Comparison of ENCODE assay signal across 1 cellular context in the genomic region with DNA sequence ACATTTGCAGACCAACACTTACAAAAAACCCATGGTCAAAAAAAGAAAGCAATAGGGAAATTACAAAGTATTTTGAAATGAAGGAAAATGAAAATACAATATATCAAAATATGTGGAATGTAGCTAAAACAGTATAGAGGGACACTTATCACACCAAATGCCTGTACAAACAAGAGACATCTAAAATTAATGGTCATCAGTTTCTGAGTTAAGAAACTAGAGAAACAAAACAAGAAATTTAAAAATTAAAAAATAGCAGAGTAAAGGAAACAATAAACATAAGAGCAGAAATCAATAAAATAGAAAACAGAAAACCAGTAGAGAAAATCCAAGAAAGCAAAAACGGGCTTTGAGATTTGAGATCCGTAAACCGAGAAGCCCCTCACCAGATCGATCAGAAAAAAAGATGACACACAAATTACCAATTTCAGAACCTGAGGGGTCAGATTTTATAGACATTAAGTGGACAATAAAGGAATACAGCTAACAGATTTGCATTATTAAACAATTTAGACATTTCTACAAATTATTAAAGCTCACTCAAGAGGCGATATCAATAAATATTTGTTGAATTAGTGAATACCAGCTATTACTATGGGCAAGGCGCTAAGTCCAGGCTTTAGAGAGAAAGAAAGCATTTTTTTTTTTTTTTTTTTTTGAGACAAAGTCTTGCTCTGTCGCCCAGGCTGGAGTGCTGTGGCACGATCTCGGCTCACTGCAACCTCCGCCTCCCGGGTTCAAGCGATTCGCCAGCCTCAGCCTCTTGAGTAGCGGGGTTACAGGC.
TF ChIP-seq lines count a peak whose summit lies in the region.

No MANE protein-coding gene starts in this region.

TF ChIP-seq in WTC11, 78 proteins besides CTCF, POLR2A, EP300 and RAD21 (continued from another document):
- TF ChIP-seq, protein P1, sequence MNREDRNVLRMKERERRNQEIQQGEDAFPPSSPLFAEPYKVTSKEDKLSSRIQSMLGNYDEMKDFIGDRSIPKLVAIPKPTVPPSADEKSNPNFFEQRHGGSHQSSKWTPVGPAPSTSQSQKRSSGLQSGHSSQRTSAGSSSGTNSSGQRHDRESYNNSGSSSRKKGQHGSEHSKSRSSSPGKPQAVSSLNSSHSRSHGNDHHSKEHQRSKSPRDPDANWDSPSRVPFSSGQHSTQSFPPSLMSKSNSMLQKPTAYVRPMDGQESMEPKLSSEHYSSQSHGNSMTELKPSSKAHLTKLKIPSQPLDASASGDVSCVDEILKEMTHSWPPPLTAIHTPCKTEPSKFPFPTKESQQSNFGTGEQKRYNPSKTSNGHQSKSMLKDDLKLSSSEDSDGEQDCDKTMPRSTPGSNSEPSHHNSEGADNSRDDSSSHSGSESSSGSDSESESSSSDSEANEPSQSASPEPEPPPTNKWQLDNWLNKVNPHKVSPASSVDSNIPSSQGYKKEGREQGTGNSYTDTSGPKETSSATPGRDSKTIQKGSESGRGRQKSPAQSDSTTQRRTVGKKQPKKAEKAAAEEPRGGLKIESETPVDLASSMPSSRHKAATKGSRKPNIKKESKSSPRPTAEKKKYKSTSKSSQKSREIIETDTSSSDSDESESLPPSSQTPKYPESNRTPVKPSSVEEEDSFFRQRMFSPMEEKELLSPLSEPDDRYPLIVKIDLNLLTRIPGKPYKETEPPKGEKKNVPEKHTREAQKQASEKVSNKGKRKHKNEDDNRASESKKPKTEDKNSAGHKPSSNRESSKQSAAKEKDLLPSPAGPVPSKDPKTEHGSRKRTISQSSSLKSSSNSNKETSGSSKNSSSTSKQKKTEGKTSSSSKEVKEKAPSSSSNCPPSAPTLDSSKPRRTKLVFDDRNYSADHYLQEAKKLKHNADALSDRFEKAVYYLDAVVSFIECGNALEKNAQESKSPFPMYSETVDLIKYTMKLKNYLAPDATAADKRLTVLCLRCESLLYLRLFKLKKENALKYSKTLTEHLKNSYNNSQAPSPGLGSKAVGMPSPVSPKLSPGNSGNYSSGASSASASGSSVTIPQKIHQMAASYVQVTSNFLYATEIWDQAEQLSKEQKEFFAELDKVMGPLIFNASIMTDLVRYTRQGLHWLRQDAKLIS (CRISPR knock-in tag; IDR thresholded peaks at IDR 0.05; ENCODE audit: borderline replicate concordance) = no peak
- no peak for TF ChIP-seq FOXP1 (CRISPR knock-in tag; IDR thresholded peaks at IDR 0.05; ENCODE audit: borderline replicate concordance)
- no peak for TF ChIP-seq IRF1 (CRISPR knock-in tag; IDR thresholded peaks at IDR 0.05)
- TF ChIP-seq, protein P2, sequence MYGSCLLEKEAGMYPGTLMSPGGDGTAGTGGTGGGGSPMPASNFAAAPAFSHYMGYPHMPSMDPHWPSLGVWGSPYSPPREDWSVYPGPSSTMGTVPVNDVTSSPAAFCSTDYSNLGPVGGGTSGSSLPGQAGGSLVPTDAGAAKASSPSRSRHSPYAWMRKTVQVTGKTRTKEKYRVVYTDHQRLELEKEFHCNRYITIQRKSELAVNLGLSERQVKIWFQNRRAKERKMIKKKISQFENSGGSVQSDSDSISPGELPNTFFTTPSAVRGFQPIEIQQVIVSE (CRISPR knock-in tag; IDR thresholded peaks at IDR 0.05; ENCODE audit: borderline replicate concordance) = no peak
- no peak for TF ChIP-seq ELF4 (CRISPR knock-in tag; IDR thresholded peaks at IDR 0.05; ENCODE audit: low read depth)
- no peak for TF ChIP-seq ATF6 (CRISPR knock-in tag; IDR thresholded peaks at IDR 0.05)
- no peak for TF ChIP-seq CREM (CRISPR knock-in tag; IDR thresholded peaks at IDR 0.05)
- TF ChIP-seq HMGA2 (CRISPR knock-in tag; IDR thresholded peaks at IDR 0.05) = no peak
- no peak for TF ChIP-seq FOXJ3 (CRISPR knock-in tag; IDR thresholded peaks at IDR 0.05; ENCODE audit: borderline replicate concordance)
- no peak for TF ChIP-seq E2F4 (CRISPR knock-in tag; IDR thresholded peaks at IDR 0.05; ENCODE audit: borderline replicate concordance, low read depth)
- TF ChIP-seq, protein P3, sequence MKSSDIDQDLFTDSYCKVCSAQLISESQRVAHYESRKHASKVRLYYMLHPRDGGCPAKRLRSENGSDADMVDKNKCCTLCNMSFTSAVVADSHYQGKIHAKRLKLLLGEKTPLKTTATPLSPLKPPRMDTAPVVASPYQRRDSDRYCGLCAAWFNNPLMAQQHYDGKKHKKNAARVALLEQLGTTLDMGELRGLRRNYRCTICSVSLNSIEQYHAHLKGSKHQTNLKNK (CRISPR knock-in tag; IDR thresholded peaks at IDR 0.05) = no peak
- TF ChIP-seq PRRX2 (CRISPR knock-in tag; IDR thresholded peaks at IDR 0.05) = no peak
